18 cellular contexts compared by ENCODE assay signal in genomic region chr2:46493971-46494250, GRCh38. TPM values are rescaled to one million over a fixed set of nuclear protein-coding genes. Genes with fewer than 3 reads are reported as not detected.
A peak's percentile ranks its signal among the peaks of the same experiment; 100 is the strongest.
DNase-seq lines count a peak whose midpoint lies in the region; FAIRE-seq and TF ChIP-seq lines count a peak whose summit lies in the region.
"Had no signal": no experiment of that assay in that cellular context is flagged by ENCODE, and none has a peak within 500 bp of the region (broad histone marks: within the 10 kb centered on the region; RNA-seq: fewer than 3 reads in every experiment).

No MANE protein-coding gene starts in this region.

- no peak for DNase-seq in activated CD4-positive, alpha-beta T cell treated with anti-CD3 and anti-CD28 coated beads, Interleukin-2, amount 10 ng/mL, durations not matched to agents 24 days and 14 days
- DNase-seq in activated CD4-positive, alpha-beta T cell treated with anti-CD3 and anti-CD28 coated beads for 1 hour: no peak
- DNase-seq in RCC 7860 (ENCODE audit: low spot score) (peak; percentile 33), glutamatergic neuron (peak; percentile 69), smooth muscle cell (lab: John Stamatoyannopoulos, UW; ENCODE audit: unreplicated experiment) (no peak), osteoblast (ENCODE audit: insufficient read length, low spot score, missing footprints) (no peak), spleen (no peak), DMS153 treated with DMSO at 0.1 percent for 48 hours (lab: John Stamatoyannopoulos, UW; ENCODE audit: unreplicated experiment) (no peak)
- DNase-seq: 8988T; activated CD4-positive, CD25-positive, alpha-beta regulatory T cell; activated naive CD8-positive, alpha-beta T cell treated with anti-CD3 and anti-CD28 coated beads, Interleukin-2, amount 50 U/mL, for 24 hours; esophagus squamous epithelium; NCI-H187 had no signal

- H3K4me3 ChIP-seq in smooth muscle cell (no peak overlapping the region), osteoblast (ENCODE audit: insufficient read depth, low read length) (no peak overlapping the region), spleen (no peak overlapping the region)
- H3K4me3 ChIP-seq: esophagus squamous epithelium, SK-N-MC had no signal

- WGBS in smooth muscle cell (ENCODE audit: low lambda C conversion rate): 69% methylated on average over 4 of the region's 4 CpGs
- WGBS in spleen, 5 donors: 73 to 87% (median 80%) methylated on average over 4 of the region's 4 CpGs

- H2AFZ ChIP-seq in smooth muscle cell (ENCODE audit: low read depth) (no peak overlapping the region), osteoblast (ENCODE audit: low read length) (no peak overlapping the region)

- H3K79me2 ChIP-seq in smooth muscle cell (ENCODE audit: low read depth): no peaks in the 10 kb centered on the region
- no peaks in the 10 kb centered on the region for H3K79me2 ChIP-seq in osteoblast (ENCODE audit: insufficient read depth, low read length)

- no peaks in the 10 kb centered on the region for H3K9me3 Mint-ChIP-seq in activated CD4-positive, alpha-beta T cell treated with anti-CD3 and anti-CD28 coated beads, Interleukin-2, amount 10 ng/mL, durations not matched to agents 24 days and 14 days
- H3K9me3 Mint-ChIP-seq in glutamatergic neuron (ENCODE audit: unreplicated experiment): peaks cover 1% of the 10 kb centered on the region
- H3K9me3 Mint-ChIP-seq: activated naive CD8-positive, alpha-beta T cell treated with anti-CD3 and anti-CD28 coated beads, Interleukin-2, amount 50 U/mL, for 24 hours had no signal

- H3K27me3 Mint-ChIP-seq in activated CD4-positive, alpha-beta T cell treated with anti-CD3 and anti-CD28 coated beads, Interleukin-2, amount 10 ng/mL, durations not matched to agents 24 days and 14 days: peaks cover 20% of the 10 kb centered on the region
- H3K27me3 Mint-ChIP-seq in glutamatergic neuron (ENCODE audit: unreplicated experiment): peaks cover 8% of the 10 kb centered on the region

- H3K4me2 ChIP-seq in smooth muscle cell (peak overlapping the region; percentile 71), osteoblast (ENCODE audit: insufficient read depth, low read length) (no peak overlapping the region)

- H3K36me3 ChIP-seq in smooth muscle cell (ENCODE audit: low read depth) (no peaks in the 10 kb centered on the region), osteoblast (ENCODE audit: insufficient read depth, low read length) (no peaks in the 10 kb centered on the region), spleen (no peaks in the 10 kb centered on the region)
- H3K36me3 ChIP-seq: esophagus squamous epithelium had no signal

- no peaks in the 10 kb centered on the region for H3K9me3 ChIP-seq in smooth muscle cell (replicated peaks; ENCODE audit: low read depth)
- no peaks in the 10 kb centered on the region for H3K9me3 ChIP-seq in osteoblast (ENCODE audit: low read depth, low read length)
- no peaks in the 10 kb centered on the region for H3K9me3 ChIP-seq in spleen
- H3K9me3 ChIP-seq: esophagus squamous epithelium had no signal

- H3K36me3 Mint-ChIP-seq in activated CD4-positive, alpha-beta T cell treated with anti-CD3 and anti-CD28 coated beads, Interleukin-2, amount 10 ng/mL, durations not matched to agents 24 days and 14 days (ENCODE audit: low read depth): no peaks in the 10 kb centered on the region
- peaks cover 6% of the 10 kb centered on the region for H3K36me3 Mint-ChIP-seq in glutamatergic neuron (ENCODE audit: unreplicated experiment)

- peaks cover 28% of the 10 kb centered on the region for H3K4me1 ChIP-seq in smooth muscle cell (ENCODE audit: low read depth)
- H3K4me1 ChIP-seq in osteoblast (ENCODE audit: insufficient read depth, low read length): peaks cover 24% of the 10 kb centered on the region
- H3K4me1 ChIP-seq in spleen: peaks cover 9 to 43% (median 22%) of the 10 kb centered on the region in 6 donors

- H3F3A ChIP-seq in smooth muscle cell (ENCODE audit: low read depth): peaks cover 2% of the 10 kb centered on the region

- H4K20me1 ChIP-seq in smooth muscle cell (ENCODE audit: low read depth): no peaks in the 10 kb centered on the region
- no peaks in the 10 kb centered on the region for H4K20me1 ChIP-seq in osteoblast (ENCODE audit: insufficient read depth, low read length)

- no peak for TF ChIP-seq CTCF in glutamatergic neuron (IDR thresholded peaks at IDR 0.05; ENCODE audit: partially characterized antibody, unreplicated experiment)
- TF ChIP-seq CTCF in smooth muscle cell (IDR thresholded peaks at IDR 0.05; ENCODE audit: borderline replicate concordance, insufficient read depth, poor library complexity, severe bottlenecking): no peak
- TF ChIP-seq CTCF in osteoblast (IDR thresholded peaks at IDR 0.05; ENCODE audit: extremely low read depth, low read depth, low read length): no peak
- no peak for TF ChIP-seq CTCF in spleen (IDR thresholded peaks at IDR 0.05 in 8 of 11, conservative IDR thresholded peaks at IDR 0.05 in 3 of 11)

- H3K27me3 ChIP-seq in smooth muscle cell (ENCODE audit: low read depth) (peaks cover 20% of the 10 kb centered on the region), osteoblast (ENCODE audit: insufficient read depth, low read length) (no peaks in the 10 kb centered on the region), spleen (replicated peaks in 1 of 7) (no peaks in the 10 kb centered on the region)

- peak overlapping the region; percentile 43 for H3K27ac ChIP-seq in smooth muscle cell (ENCODE audit: low read depth)
- H3K27ac ChIP-seq in osteoblast (ENCODE audit: low read depth, low read length): no peak overlapping the region
- H3K27ac ChIP-seq in spleen: no peak overlapping the region
- H3K27ac ChIP-seq: esophagus squamous epithelium, HL-60, SK-N-MC had no signal

- no peak overlapping the region for H3K4me3 Mint-ChIP-seq in activated CD4-positive, alpha-beta T cell treated with anti-CD3 and anti-CD28 coated beads, Interleukin-2, amount 10 ng/mL, durations not matched to agents 24 days and 14 days
- H3K4me3 Mint-ChIP-seq in glutamatergic neuron (ENCODE audit: unreplicated experiment): peak overlapping the region; percentile 40
- H3K4me3 Mint-ChIP-seq: activated naive CD8-positive, alpha-beta T cell treated with anti-CD3 and anti-CD28 coated beads, Interleukin-2, amount 50 U/mL, for 24 hours had no signal

- FAIRE-seq in RCC 7860 (lab: Jason Lieb, UNC): no peak

- intact Hi-C loops in activated CD4-positive, alpha-beta T cell treated with anti-CD3 and anti-CD28 coated beads, Interleukin-2, amount 10 ng/mL, durations not matched to agents 24 days and 14 days (cut with micrococcal nuclease): no loop called here
- intact Hi-C loops in spleen (cut with DNase I; ENCODE audit: low total_unique reads): no loop called here

- no peak for TF ChIP-seq POLR2A in spleen (IDR thresholded peaks at IDR 0.05)

- peaks cover 12% of the 10 kb centered on the region for H3K4me1 Mint-ChIP-seq in activated CD4-positive, alpha-beta T cell treated with anti-CD3 and anti-CD28 coated beads, Interleukin-2, amount 10 ng/mL, durations not matched to agents 24 days and 14 days
- peaks cover 25% of the 10 kb centered on the region for H3K4me1 Mint-ChIP-seq in glutamatergic neuron (ENCODE audit: low read depth, unreplicated experiment)

- peak overlapping the region; percentile 41 for H3K27ac Mint-ChIP-seq in activated CD4-positive, alpha-beta T cell treated with anti-CD3 and anti-CD28 coated beads, Interleukin-2, amount 10 ng/mL, durations not matched to agents 24 days and 14 days
- H3K27ac Mint-ChIP-seq in glutamatergic neuron (ENCODE audit: unreplicated experiment): peak overlapping the region; percentile 45
- H3K27ac Mint-ChIP-seq: activated naive CD8-positive, alpha-beta T cell treated with anti-CD3 and anti-CD28 coated beads, Interleukin-2, amount 50 U/mL, for 24 hours had no signal

- no peak overlapping the region for H3K9ac ChIP-seq in smooth muscle cell (ENCODE audit: low read depth)

RNA-seq across cellular contexts. Expression of gene TMEM247, which starts 14.5 kb away (rescaled TPM):
- total RNA-seq in activated CD4-positive, alpha-beta T cell treated with anti-CD3 and anti-CD28 coated beads, Interleukin-2, amount 10 ng/mL, durations not matched to agents 24 days and 14 days: not detected in 2 replicates
- total RNA-seq in glutamatergic neuron (ENCODE audit: unreplicated experiment) (not detected), smooth muscle cell (not detected in 2 replicates), osteoblast (not detected in 2 replicates), spleen (not detected)
- polyA plus RNA-seq in smooth muscle cell (not detected in 2 replicates), spleen (not detected)
- total RNA-seq: esophagus squamous epithelium, H4, LHCN-M2, lower leg skin had no signal

RNA-seq across cellular contexts. Expression of gene RHOQ, which starts 48.4 kb away (rescaled TPM):
- 10.6 and 12.6 TPM in 2 replicates for total RNA-seq in activated CD4-positive, alpha-beta T cell treated with anti-CD3 and anti-CD28 coated beads, Interleukin-2, amount 10 ng/mL, durations not matched to agents 24 days and 14 days
- total RNA-seq in glutamatergic neuron (ENCODE audit: unreplicated experiment): 65.2 TPM
- 72.8 and 85.6 TPM in 2 replicates for total RNA-seq in smooth muscle cell
- 30.3 and 34.1 TPM in 2 replicates for polyA plus RNA-seq in smooth muscle cell
- total RNA-seq in osteoblast: 137 and 163 TPM in 2 replicates
- total RNA-seq in spleen: 100 to 1,000 TPM in 4 of 7 donors, 10 to 100 TPM in 3; 83.4 to 126 (median 110) TPM
- 10 to 100 TPM; 32.6 to 44.4 (median 33.7) TPM for polyA plus RNA-seq in spleen

RNA-seq across cellular contexts. Expression of gene ATP6V1E2, which starts 48.5 kb away (rescaled TPM):
- total RNA-seq in activated CD4-positive, alpha-beta T cell treated with anti-CD3 and anti-CD28 coated beads, Interleukin-2, amount 10 ng/mL, durations not matched to agents 24 days and 14 days: 5.3 and 6.1 TPM in 2 replicates
- total RNA-seq in glutamatergic neuron (ENCODE audit: unreplicated experiment) (9.9 TPM), smooth muscle cell (2.1 and 3.2 TPM in 2 replicates), osteoblast (5.9 and 6.5 TPM in 2 replicates), spleen (1 to 10 TPM; 2.8 to 6.6 (median 4.8) TPM)
- polyA plus RNA-seq in smooth muscle cell (3.0 and 5.7 TPM in 2 replicates), spleen (1 to 10 TPM; 2.6 to 5.5 (median 4.7) TPM)

Comparison
In these comparisons a context has a peak if more than half of its experiments do, and no peak if none do; other contexts are left out.
1. DNase-seq: peak in RCC 7860 (single experiment) and glutamatergic neuron (single experiment); none in activated CD4-positive, alpha-beta T cell treated with anti-CD3 and anti-CD28 coated beads, Interleukin-2, amount 10 ng/mL, durations not matched to agents 24 days and 14 days (single experiment), activated CD4-positive, alpha-beta T cell treated with anti-CD3 and anti-CD28 coated beads for 1 hour (single experiment), smooth muscle cell (single experiment), osteoblast (single experiment), spleen (single experiment) and DMS153 treated with DMSO at 0.1 percent for 48 hours (single experiment).